In the genomic region with DNA sequence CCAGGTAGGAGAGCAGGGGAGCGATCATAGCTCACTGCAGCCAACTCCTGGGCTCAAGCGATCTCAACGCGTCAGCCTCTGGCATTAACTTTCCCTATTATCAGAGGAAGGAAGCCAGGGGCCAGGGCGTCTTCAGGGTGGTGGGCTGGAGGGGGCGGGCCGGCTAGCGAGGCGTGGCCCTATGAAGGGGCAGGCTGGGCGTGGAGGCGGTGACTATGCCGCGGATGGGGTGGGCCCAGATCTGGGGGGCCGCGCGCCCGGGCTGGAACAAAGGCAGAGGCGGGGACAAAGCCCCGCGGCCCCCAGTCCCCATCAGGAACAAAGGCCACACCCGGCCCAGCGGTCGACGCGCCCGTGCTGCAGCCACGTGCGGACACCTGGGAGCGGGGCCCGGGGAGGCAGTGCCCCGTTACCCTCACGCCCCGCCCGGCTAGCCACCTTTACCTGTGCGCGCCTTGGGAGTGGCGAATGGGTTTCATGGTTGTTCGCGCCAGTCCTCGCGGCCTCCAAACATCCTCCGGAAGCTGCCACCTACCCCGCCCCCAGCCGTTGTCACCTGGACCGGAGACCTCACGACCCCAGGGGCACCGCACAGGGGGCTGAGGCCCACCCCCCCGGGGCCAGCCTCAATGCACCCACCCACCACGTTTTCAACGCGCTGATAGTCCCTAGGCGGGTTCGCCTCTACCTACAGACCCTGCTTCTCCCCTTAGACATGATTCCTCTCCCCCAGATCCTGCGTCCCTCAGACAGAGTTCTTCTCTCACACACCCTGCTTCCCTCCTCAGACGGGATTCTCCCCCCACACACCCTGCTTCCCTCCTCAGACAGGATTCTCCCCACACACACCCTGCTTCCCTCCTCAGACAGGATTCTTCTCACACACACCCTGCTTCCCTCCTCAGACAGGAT, we compare ENCODE assay signal across 7 cellular contexts. TPM values are rescaled to one million over a fixed set of nuclear protein-coding genes. Genes with fewer than 3 reads are reported as not detected.
A peak's percentile ranks its signal among the peaks of the same experiment; 100 is the strongest.
DNase-seq lines count a peak whose midpoint lies in the region; ATAC-seq and TF ChIP-seq lines count a peak whose summit lies in the region.

No MANE protein-coding gene starts in this region.

- DNase-seq in erythroblast (lab: John Stamatoyannopoulos, UW) (peak; percentile 52 to 59), osteoblast (ENCODE audit: insufficient read length, low spot score, missing footprints) (peak; percentile 21), germinal center (ENCODE audit: low spot score) (no peak), NCI-H524 treated with DMSO at 0.1 percent for 48 hours (lab: John Stamatoyannopoulos, UW) (no peak)

- H3K4me1 ChIP-seq in HUES64 (ENCODE audit: insufficient read depth, low read length): peaks cover 9% of the 10 kb centered on the region
- H3K4me1 ChIP-seq in osteoblast (ENCODE audit: insufficient read depth, low read length): no peaks in the 10 kb centered on the region

- peaks cover 9% of the 10 kb centered on the region for H3K4me1 Mint-ChIP-seq in T-helper 1 cell treated with Interleukin-12 subunit alpha and Interleukin-12 subunit beta and Interleukin-4 antibody, amounts not matched to agents 30 μg/mL and 1 μg/mL, for 36 hours (ENCODE audit: low read depth)

- TF ChIP-seq POLR2A in erythroblast (IDR thresholded peaks at IDR 0.05; ENCODE audit: low read length): no peak

- no peaks in the 10 kb centered on the region for H4K20me1 ChIP-seq in osteoblast (ENCODE audit: insufficient read depth, low read length)

- no peaks in the 10 kb centered on the region for H3K36me3 Mint-ChIP-seq in T-helper 1 cell treated with Interleukin-12 subunit alpha and Interleukin-12 subunit beta and Interleukin-4 antibody, amounts not matched to agents 30 μg/mL and 1 μg/mL, for 36 hours (ENCODE audit: low read depth)

- no peak overlapping the region for H2AFZ ChIP-seq in osteoblast (ENCODE audit: low read length)

- peak overlapping the region; percentile 59 for H3K4me3 Mint-ChIP-seq in T-helper 1 cell treated with Interleukin-12 subunit alpha and Interleukin-12 subunit beta and Interleukin-4 antibody, amounts not matched to agents 30 μg/mL and 1 μg/mL, for 36 hours

- no peak for TF ChIP-seq CTCF in osteoblast (IDR thresholded peaks at IDR 0.05; ENCODE audit: extremely low read depth, low read depth, low read length)

- peak overlapping the region; percentile 82 for H3K9ac ChIP-seq in HUES64 (ENCODE audit: low read depth, low read length)

- H3K27me3 Mint-ChIP-seq in T-helper 1 cell treated with Interleukin-12 subunit alpha and Interleukin-12 subunit beta and Interleukin-4 antibody, amounts not matched to agents 30 μg/mL and 1 μg/mL, for 36 hours (ENCODE audit: low read depth): peaks cover 15% of the 10 kb centered on the region

- no peaks in the 10 kb centered on the region for H3K36me3 ChIP-seq in HUES64 (ENCODE audit: insufficient read depth, low read length)
- no peaks in the 10 kb centered on the region for H3K36me3 ChIP-seq in osteoblast (ENCODE audit: insufficient read depth, low read length)

- no peaks in the 10 kb centered on the region for H3K9me3 Mint-ChIP-seq in T-helper 1 cell treated with Interleukin-12 subunit alpha and Interleukin-12 subunit beta and Interleukin-4 antibody, amounts not matched to agents 30 μg/mL and 1 μg/mL, for 36 hours

- 2% methylated on average over 55 of the region's 55 CpGs for WGBS in HUES64

- H3K9me3 ChIP-seq in HUES64 (ENCODE audit: insufficient read depth, low read depth, low read length): no peaks in the 10 kb centered on the region
- no peaks in the 10 kb centered on the region for H3K9me3 ChIP-seq in osteoblast (ENCODE audit: low read depth, low read length)

- no peak overlapping the region for H3K4me2 ChIP-seq in osteoblast (ENCODE audit: insufficient read depth, low read length)

- H3K4me3 ChIP-seq in HUES64 (ENCODE audit: low read length) (peak overlapping the region; percentile 46), osteoblast (ENCODE audit: insufficient read depth, low read length) (no peak overlapping the region)

- H3K27ac Mint-ChIP-seq in T-helper 1 cell treated with Interleukin-12 subunit alpha and Interleukin-12 subunit beta and Interleukin-4 antibody, amounts not matched to agents 30 μg/mL and 1 μg/mL, for 36 hours: peak overlapping the region; percentile 65

- H3K27me3 ChIP-seq in HUES64 (ENCODE audit: insufficient read depth, low read length) (peaks cover 25% of the 10 kb centered on the region), osteoblast (ENCODE audit: insufficient read depth, low read length) (peaks cover 41% of the 10 kb centered on the region)

- H3K79me2 ChIP-seq in osteoblast (ENCODE audit: insufficient read depth, low read length): no peaks in the 10 kb centered on the region

- H3K27ac ChIP-seq in HUES64 (ENCODE audit: low read depth, low read length): peak overlapping the region; percentile 94
- no peak overlapping the region for H3K27ac ChIP-seq in osteoblast (ENCODE audit: low read depth, low read length)

- no peak for ATAC-seq in HG03159 (IDR thresholded peaks at IDR 0.05; ENCODE audit: unreplicated experiment)

RNA-seq across cellular contexts. Expression of gene TRIM28, which starts 5.4 kb away (rescaled TPM):
- 815 TPM for polyA plus RNA-seq in HUES64 (2013, experiment 1 of 2)
- 757 TPM for polyA plus RNA-seq in HUES64 (2013, experiment 2 of 2)
- total RNA-seq in osteoblast: 224 and 248 TPM in 2 replicates

RNA-seq across cellular contexts. Expression of gene CHMP2A, which starts 16.4 kb away (rescaled TPM):
- polyA plus RNA-seq in HUES64 (2013, experiment 1 of 2): 60.7 TPM
- polyA plus RNA-seq in HUES64 (2013, experiment 2 of 2): 80.1 TPM
- total RNA-seq in osteoblast: 98.1 and 106 TPM in 2 replicates

RNA-seq across cellular contexts. Expression of gene ZBTB45, which starts 18.9 kb away (rescaled TPM):
- polyA plus RNA-seq in HUES64 (2013, experiment 1 of 2): 15.2 TPM
- polyA plus RNA-seq in HUES64 (2013, experiment 2 of 2): 17.4 TPM
- 6.9 and 8.5 TPM in 2 replicates for total RNA-seq in osteoblast

RNA-seq across cellular contexts. Expression of gene UBE2M, which starts 19.9 kb away (rescaled TPM):
- 89.2 TPM for polyA plus RNA-seq in HUES64 (2013, experiment 1 of 2)
- polyA plus RNA-seq in HUES64 (2013, experiment 2 of 2): 96.9 TPM
- total RNA-seq in osteoblast: 54.6 and 56.6 TPM in 2 replicates

RNA-seq across cellular contexts. Expression of gene SLC27A5, which starts 26.7 kb away (rescaled TPM):
- 12.0 TPM for polyA plus RNA-seq in HUES64 (2013, experiment 1 of 2)
- polyA plus RNA-seq in HUES64 (2013, experiment 2 of 2): 10.6 TPM
- 5.3 and 6.5 TPM in 2 replicates for total RNA-seq in osteoblast

Comparison
In these comparisons a context has a peak if more than half of its experiments do, and no peak if none do; other contexts are left out.
1. DNase-seq: peak in erythroblast (2 of 2) and osteoblast (single experiment); none in germinal center (single experiment) and NCI-H524 treated with DMSO at 0.1 percent for 48 hours (single experiment).